Comparison of ENCODE assay signal across 8 cellular contexts in the genomic region with DNA sequence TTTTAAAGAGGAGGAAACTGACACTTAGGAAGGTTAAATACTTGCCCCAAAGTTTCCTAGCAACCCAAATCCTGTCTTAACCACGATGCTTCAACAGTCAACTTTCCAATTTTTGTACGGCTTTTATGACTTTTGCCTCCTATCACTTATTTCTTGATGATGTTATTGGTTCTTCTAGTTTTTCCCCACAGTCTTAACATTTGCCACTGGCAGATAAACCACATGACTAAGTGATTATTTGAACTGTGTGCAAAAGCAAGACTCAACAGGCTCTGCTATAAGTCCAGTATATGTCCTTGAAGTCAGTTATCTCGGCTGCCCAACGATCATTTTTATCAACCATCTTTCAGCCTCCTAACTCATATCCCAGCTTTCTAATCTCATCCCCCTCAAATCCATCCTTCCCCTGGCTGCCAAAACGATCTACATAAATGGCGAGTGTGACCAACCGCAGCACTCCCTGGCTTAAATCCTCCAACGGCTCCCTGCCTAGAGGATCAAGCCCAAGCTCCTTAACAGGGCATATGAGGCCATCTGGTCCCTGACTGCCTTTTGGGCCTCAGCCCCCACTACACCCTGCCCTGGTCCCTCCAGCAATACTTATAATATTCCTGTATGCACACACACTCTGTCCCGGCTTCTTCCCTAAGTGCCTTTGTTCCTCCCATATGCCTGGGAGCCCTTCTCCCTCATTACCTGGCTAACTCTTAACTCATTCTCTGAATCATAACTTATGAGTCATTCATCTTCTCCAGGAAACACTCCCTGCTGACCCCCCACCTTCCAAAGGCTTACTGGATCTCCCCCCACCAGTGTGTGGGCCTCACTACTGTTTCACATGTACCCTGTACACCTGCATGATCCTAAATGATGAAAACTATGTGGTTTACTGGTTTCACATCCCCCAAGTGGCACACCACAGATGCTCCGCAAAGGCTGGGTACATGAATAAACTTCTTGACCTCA. TPM values are rescaled to one million over a fixed set of nuclear protein-coding genes. Genes with fewer than 3 reads are reported as not detected.
DNase-seq lines count a peak whose midpoint lies in the region; ATAC-seq and TF ChIP-seq lines count a peak whose summit lies in the region.

No MANE protein-coding gene starts in this region.

- no peaks in the 10 kb centered on the region for H3K9me2 ChIP-seq in DOHH2 (replicated peaks; ENCODE audit: control insufficient read depth, low read length)

- peak overlapping the region; percentile 77 for H3K4me3 Mint-ChIP-seq in activated CD4-positive, alpha-beta T cell treated with anti-CD3 and anti-CD28 coated beads, Interleukin-2, amount 10 ng/mL, durations not matched to agents 24 days and 14 days

- H3K4me1 ChIP-seq in DOHH2 (ENCODE audit: control insufficient read depth, low read length): peaks cover 54% of the 10 kb centered on the region

- H3K4me3 ChIP-seq in DOHH2 (ENCODE audit: low read length): peak overlapping the region; percentile 66
- H3K4me3 ChIP-seq in fibroblast of villous mesenchyme (ENCODE audit: low read depth, low read length): no peak overlapping the region
- H3K4me3 ChIP-seq in brain microvascular endothelial cell (ENCODE audit: low read depth, low read length): no peak overlapping the region

- in situ Hi-C loops in brain microvascular endothelial cell (cut with HindIII; ENCODE audit: low pct_ligation_motif_present, low sequenced_read_pairs): no loop called here

- H3K27me3 ChIP-seq in DOHH2 (ENCODE audit: control insufficient read depth, low read length) (no peaks in the 10 kb centered on the region; the same call in 1 of the 2 replicates), brain microvascular endothelial cell (replicated peaks) (no peaks in the 10 kb centered on the region)

- H3K79me2 ChIP-seq in DOHH2 (ENCODE audit: control insufficient read depth, low read length): no peaks in the 10 kb centered on the region; the same call in 1 of the 2 replicates

- peaks cover 13% of the 10 kb centered on the region for H3K27me3 Mint-ChIP-seq in activated CD4-positive, alpha-beta T cell treated with anti-CD3 and anti-CD28 coated beads, Interleukin-2, amount 10 ng/mL, durations not matched to agents 24 days and 14 days

- H3K27ac Mint-ChIP-seq in activated CD4-positive, alpha-beta T cell treated with anti-CD3 and anti-CD28 coated beads, Interleukin-2, amount 10 ng/mL, durations not matched to agents 24 days and 14 days: peak overlapping the region; percentile 69

- H3K27ac ChIP-seq in DOHH2 (ENCODE audit: low read depth, low read length) (peak overlapping the region; percentile 44), brain microvascular endothelial cell (no peak overlapping the region)

- ATAC-seq in GM21423 (IDR thresholded peaks at IDR 0.05; ENCODE audit: unreplicated experiment): peak; percentile 75

- no peaks in the 10 kb centered on the region for H3K9me3 ChIP-seq in DOHH2 (ENCODE audit: control insufficient read depth, insufficient read depth, low read length)

- H3F3A ChIP-seq in DOHH2 (ENCODE audit: control insufficient read depth, insufficient read depth): peaks cover 15% of the 10 kb centered on the region

- H3K4me2 ChIP-seq in DOHH2 (ENCODE audit: low read length): peak overlapping the region; percentile 82

- peaks cover 10% of the 10 kb centered on the region for H3K36me3 Mint-ChIP-seq in activated CD4-positive, alpha-beta T cell treated with anti-CD3 and anti-CD28 coated beads, Interleukin-2, amount 10 ng/mL, durations not matched to agents 24 days and 14 days (ENCODE audit: low read depth)

- peaks cover 59% of the 10 kb centered on the region for H3K4me1 Mint-ChIP-seq in activated CD4-positive, alpha-beta T cell treated with anti-CD3 and anti-CD28 coated beads, Interleukin-2, amount 10 ng/mL, durations not matched to agents 24 days and 14 days

- no peaks in the 10 kb centered on the region for H4K20me1 ChIP-seq in DOHH2 (ENCODE audit: control insufficient read depth, insufficient read depth, low read depth, low read length)

- DNase-seq in HPDE6-E6E7 (ENCODE audit: extremely low spot score) (peak; percentile 86), fibroblast of villous mesenchyme (ENCODE audit: low read depth) (peak; percentile 74), brain microvascular endothelial cell (no peak), NCI-H1930 (lab: John Stamatoyannopoulos, UW) (no peak)
- DNase-seq in activated CD4-positive, alpha-beta T cell treated with anti-CD3 and anti-CD28 coated beads, Interleukin-2, amount 10 ng/mL, durations not matched to agents 24 days and 14 days: peak; percentile 81
- peak; percentile 31 to 35 for DNase-seq in stimulated activated CD4-positive, alpha-beta T cell treated with anti-CD3 and anti-CD28 coated beads, Interleukin-2, amount 100 ng/mL, for 48 hours

- H3K9me3 Mint-ChIP-seq in activated CD4-positive, alpha-beta T cell treated with anti-CD3 and anti-CD28 coated beads, Interleukin-2, amount 10 ng/mL, durations not matched to agents 24 days and 14 days: peaks cover 3% of the 10 kb centered on the region

- no peak for TF ChIP-seq CTCF in DOHH2 (IDR thresholded peaks at IDR 0.05; ENCODE audit: low read depth, low read length, poor library complexity, severe bottlenecking)
- no peak for TF ChIP-seq CTCF in fibroblast of villous mesenchyme (IDR thresholded peaks at IDR 0.05; ENCODE audit: insufficient read depth, low read depth, low read length)
- TF ChIP-seq CTCF in brain microvascular endothelial cell (IDR thresholded peaks at IDR 0.05; ENCODE audit: low read depth, low read length, missing control alignments): no peak

- H3K36me3 ChIP-seq in DOHH2 (ENCODE audit: control insufficient read depth, low read length) (no peaks in the 10 kb centered on the region), brain microvascular endothelial cell (replicated peaks) (no peaks in the 10 kb centered on the region)

- intact Hi-C loops in activated CD4-positive, alpha-beta T cell treated with anti-CD3 and anti-CD28 coated beads, Interleukin-2, amount 10 ng/mL, durations not matched to agents 24 days and 14 days (cut with micrococcal nuclease): loop anchor here (1.0 kb wide), 2 partner anchors 11 to 15 kb away; no protein-coding TSS in a partner anchor

RNA-seq across cellular contexts. Expression of a gene that starts 8.8 kb away (rescaled TPM):
- 9.2 and 9.5 TPM in 2 replicates for total RNA-seq in activated CD4-positive, alpha-beta T cell treated with anti-CD3 and anti-CD28 coated beads, Interleukin-2, amount 10 ng/mL, durations not matched to agents 24 days and 14 days
- total RNA-seq in fibroblast of villous mesenchyme: 21.2 and 26.4 TPM in 2 replicates

RNA-seq across cellular contexts. Expression of a gene that starts 51.9 kb away (rescaled TPM):
- 23.8 and 25.8 TPM in 2 replicates for total RNA-seq in activated CD4-positive, alpha-beta T cell treated with anti-CD3 and anti-CD28 coated beads, Interleukin-2, amount 10 ng/mL, durations not matched to agents 24 days and 14 days
- 11.2 and 11.9 TPM in 2 replicates for total RNA-seq in fibroblast of villous mesenchyme

Comparison
In these comparisons a context has a peak if more than half of its experiments do, and no peak if none do; other contexts are left out.
1. DNase-seq: peak in HPDE6-E6E7 (single experiment), activated CD4-positive, alpha-beta T cell treated with anti-CD3 and anti-CD28 coated beads, Interleukin-2, amount 10 ng/mL, durations not matched to agents 24 days and 14 days (single experiment), fibroblast of villous mesenchyme (single experiment) and stimulated activated CD4-positive, alpha-beta T cell treated with anti-CD3 and anti-CD28 coated beads, Interleukin-2, amount 100 ng/mL, for 48 hours (2 of 2); none in brain microvascular endothelial cell (single experiment) and NCI-H1930 (0 of 2).